ENCODE assay signal across 9 cellular contexts in the genomic region with DNA sequence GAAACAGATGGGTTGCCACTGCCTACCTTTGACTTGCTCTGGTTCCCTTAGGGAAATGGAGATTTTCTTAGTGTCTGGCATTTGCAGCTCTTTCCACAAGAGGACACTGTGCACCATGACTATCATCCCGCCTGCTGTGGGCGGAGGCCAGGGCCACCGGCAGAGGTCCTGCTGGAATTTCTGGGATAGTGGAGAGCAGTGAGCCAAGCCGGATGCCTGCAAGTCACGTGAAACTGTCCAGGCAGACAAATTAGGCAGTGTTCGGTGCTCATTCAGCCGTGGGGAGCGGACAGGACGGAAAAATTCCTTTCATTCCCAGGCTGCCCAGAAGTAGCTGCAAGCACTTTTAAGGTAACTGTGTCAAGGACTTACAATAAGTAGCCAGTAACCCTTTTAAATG. TPM values are rescaled to one million over a fixed set of nuclear protein-coding genes. Genes with fewer than 3 reads are reported as not detected.
DNase-seq lines count a peak whose midpoint lies in the region; ATAC-seq and TF ChIP-seq lines count a peak whose summit lies in the region.
"Had no signal": no experiment of that assay in that cellular context is flagged by ENCODE, and none has a peak within 500 bp of the region (broad histone marks: within the 10 kb centered on the region; RNA-seq: fewer than 3 reads in every experiment).

No MANE protein-coding gene starts in this region.

- TF ChIP-seq CTCF in testis (IDR thresholded peaks at IDR 0.05): peak; percentile 50 to 67 (median 60)
- no peak for TF ChIP-seq CTCF in GM13976 (IDR thresholded peaks at IDR 0.05; ENCODE audit: borderline replicate concordance, control extremely low read depth, extremely low read depth, insufficient read depth, missing control alignments)

- intact Hi-C loops in left colon (cut with DNase I, micrococcal nuclease): loop anchor here in 1 of 2 donors (10.0 kb wide), 1 partner anchor 336 kb away; no protein-coding TSS in a partner anchor
- intact Hi-C loops in testis (cut with DNase I; ENCODE audit: low total_unique reads): no loop called here

- H3K4me1 ChIP-seq in testis: peaks cover 8% of the 10 kb centered on the region

- in situ Hi-C loops in GM13976 (cut with MboI; ENCODE audit: low sequenced_read_pairs, unreplicated experiment): no loop called here

- WGBS in testis, 2 donors: 11 to 26% methylated on average over 8 to 9 of the region's 9 CpGs

- DNase-seq in H7 (peak; percentile 77), NCI-H510A (lab: John Stamatoyannopoulos, UW) (peak; percentile 57), cerebellar cortex (ENCODE audit: low spot score) (peak; percentile 45), left colon (peak; percentile 56 to 58), testis (peak; percentile 77), GM13976 (ENCODE audit: low spot score) (no peak)
- no peak for DNase-seq in activated naive CD4-positive, alpha-beta T cell treated with anti-CD3 and anti-CD28 coated beads, Interleukin-2, amount 50 U/mL, for 16 hours

- no peaks in the 10 kb centered on the region for H3K9me3 ChIP-seq in testis

- peak; percentile 96 for ATAC-seq in left colon
- ATAC-seq in GM18505 (IDR thresholded peaks at IDR 0.05; ENCODE audit: unreplicated experiment): no peak

- H3K4me3 ChIP-seq in H7 (ENCODE audit: insufficient read depth, low read depth, low read length) (no peak overlapping the region), testis (peak overlapping the region in 1 of 2 donors; percentile 10)
- H3K4me3 ChIP-seq: skin epidermis had no signal

- TF ChIP-seq POLR2A in testis (IDR thresholded peaks at IDR 0.05) (no peak), GM18505 (IDR thresholded peaks at IDR 0.05; ENCODE audit: borderline replicate concordance, extremely low read depth, insufficient read depth, insufficient read length) (no peak)

- no peak overlapping the region for H3K27ac ChIP-seq in testis
- H3K27ac ChIP-seq: skin epidermis had no signal

- H3K27me3 ChIP-seq in H7 (ENCODE audit: control insufficient read depth, insufficient read depth, low read length): no peaks in the 10 kb centered on the region
- no peaks in the 10 kb centered on the region for H3K27me3 ChIP-seq in testis

- H3K36me3 ChIP-seq in H7 (replicated peaks; ENCODE audit: control insufficient read depth, insufficient read depth, low read length) (no peaks in the 10 kb centered on the region), testis (ENCODE audit: low read depth, missing control alignments) (no peaks in the 10 kb centered on the region)

RNA-seq across cellular contexts. Expression of a gene that starts 43.4 kb away (rescaled TPM):
- 0.30 and 1.4 TPM in 2 replicates for total RNA-seq in H7 (2014; rRNA removed; shearing (Covaris generic))
- total RNA-seq in left colon: under 1 TPM; 0.12 to 0.70 TPM
- under 1 TPM; 0.39 to 0.62 TPM for total RNA-seq in testis
- 1.6 TPM for polyA plus RNA-seq in testis (ENCODE audit: insufficient read depth, low read depth, low replicate concordance)

Comparison
In these comparisons a context has a peak if more than half of its experiments do, and no peak if none do; other contexts are left out.
1. DNase-seq: peak in H7 (single experiment), NCI-H510A (single experiment), cerebellar cortex (single experiment), left colon (2 of 2) and testis (single experiment); none in activated naive CD4-positive, alpha-beta T cell treated with anti-CD3 and anti-CD28 coated beads, Interleukin-2, amount 50 U/mL, for 16 hours (single experiment) and GM13976 (single experiment).